Comparison of ENCODE assay signal across 23 cellular contexts in genomic region chr3:140153736-140154135, GRCh38.
"Had no signal": no experiment of that assay in that cellular context is flagged by ENCODE, and none has a peak within 500 bp of the region (broad histone marks: within the 10 kb centered on the region; RNA-seq: fewer than 3 reads in every experiment).

No MANE protein-coding gene starts in this region.

- H3K9me3 ChIP-seq: pancreas, stomach, testis, tibial artery, uterus had no signal

- H3K27me3 ChIP-seq: pancreas, stomach, testis, tibial artery, upper lobe of left lung, uterus had no signal

- H3K4me3 ChIP-seq: lower lobe of right lung, pancreas, smooth muscle cell, stomach, testis, tibial artery, upper lobe of left lung, uterus had no signal

- FAIRE-seq: endometrium, frontal cortex, keratinocyte, pancreas had no signal

- H3K27me3 Mint-ChIP-seq: effector memory CD8-positive, alpha-beta T cell had no signal

- H3K36me3 Mint-ChIP-seq: naive thymus-derived CD8-positive, alpha-beta T cell; stimulated activated effector memory CD8-positive, alpha-beta T cell treated with anti-CD3 and anti-CD28 coated beads, Interleukin-12 subunit alpha, Interleukin-12 subunit beta, amount 100 ng/mL, for 72 hours had no signal

- H3K27ac ChIP-seq: lower lobe of right lung, pancreas, stomach, testis, tibial artery, upper lobe of left lung, uterus had no signal

- ATAC-seq: effector memory CD8-positive, alpha-beta T cell; naive thymus-derived CD8-positive, alpha-beta T cell; pancreas; sciatic nerve; stimulated activated effector memory CD8-positive, alpha-beta T cell treated with anti-CD3 and anti-CD28 coated beads, Interleukin-12 subunit alpha, Interleukin-12 subunit beta, amount 100 ng/mL, for 72 hours had no signal

- H3K4me1 ChIP-seq: lower lobe of right lung, pancreas, stomach, testis, upper lobe of left lung, uterus had no signal

- DNase-seq: cortex of kidney; effector memory CD8-positive, alpha-beta T cell; erythroblast; naive thymus-derived CD8-positive, alpha-beta T cell; nephron progenitor cell; pancreas; stimulated activated CD4-positive, alpha-beta T cell treated with anti-CD3 and anti-CD28 coated beads, Interleukin-12 subunit alpha, Interleukin-12 subunit beta, amount 100 ng/mL, for 4 hours; stimulated activated CD4-positive, alpha-beta T cell treated with anti-CD3 and anti-CD28 coated beads, Interleukin-1b, Interleukin-23, amount 100 ng/mL, for 48 hours; stimulated activated CD4-positive, alpha-beta T cell treated with anti-CD3 and anti-CD28 coated beads, Interleukin-4, amount 100 ng/mL, for 24 hours; stimulated activated naive CD4-positive, alpha-beta T cell treated with Interleukin-2 at 50 U/mL for 16 hours; stomach; uterus had no signal

- H3K4me2 ChIP-seq: smooth muscle cell had no signal

- H3K9me3 Mint-ChIP-seq: effector memory CD8-positive, alpha-beta T cell; stimulated activated effector memory CD8-positive, alpha-beta T cell treated with anti-CD3 and anti-CD28 coated beads, Interleukin-12 subunit alpha, Interleukin-12 subunit beta, amount 100 ng/mL, for 72 hours had no signal

- H3K4me1 Mint-ChIP-seq: naive thymus-derived CD8-positive, alpha-beta T cell; stimulated activated effector memory CD8-positive, alpha-beta T cell treated with anti-CD3 and anti-CD28 coated beads, Interleukin-12 subunit alpha, Interleukin-12 subunit beta, amount 100 ng/mL, for 72 hours had no signal

- H3K4me3 Mint-ChIP-seq: effector memory CD8-positive, alpha-beta T cell; naive thymus-derived CD8-positive, alpha-beta T cell; nephron progenitor cell; stimulated activated effector memory CD8-positive, alpha-beta T cell treated with anti-CD3 and anti-CD28 coated beads, Interleukin-12 subunit alpha, Interleukin-12 subunit beta, amount 100 ng/mL, for 72 hours had no signal

- H3K36me3 ChIP-seq: lower lobe of right lung, pancreas, stomach, tibial artery, upper lobe of left lung, uterus had no signal

- H3K27ac Mint-ChIP-seq: effector memory CD8-positive, alpha-beta T cell; naive thymus-derived CD8-positive, alpha-beta T cell; nephron progenitor cell; progenitor cell of endocrine pancreas; stimulated activated effector memory CD8-positive, alpha-beta T cell treated with anti-CD3 and anti-CD28 coated beads, Interleukin-12 subunit alpha, Interleukin-12 subunit beta, amount 100 ng/mL, for 72 hours had no signal
